In genomic region chr6:169701953-169702639, GRCh38 we compare ENCODE assay signal across 1 cellular context.
TF ChIP-seq lines count a peak whose summit lies in the region.

TSS of gene C6orf120 (plus strand) at chr6:169702126. CDS start at chr6:169702460, 334 bp downstream.
TSS of gene WDR27 (minus strand) at chr6:169702029. CDS start at chr6:169689005, 13,024 bp downstream.

TF ChIP-seq in WTC11, 78 proteins besides CTCF, POLR2A, EP300 and RAD21 (continued from another document and continues in another):
- TF ChIP-seq AFF4 (CRISPR knock-in tag; IDR thresholded peaks at IDR 0.05; ENCODE audit: borderline replicate concordance) (no peak; the same call in 1 of the 2 replicates), ERG (CRISPR knock-in tag; IDR thresholded peaks at IDR 0.05) (no peak), SMAD3 (CRISPR knock-in tag; IDR thresholded peaks at IDR 0.05; ENCODE audit: borderline replicate concordance) (no peak; the same call in 1 of the 2 replicates), USF1 (CRISPR knock-in tag; IDR thresholded peaks at IDR 0.05) (peak; percentile 43; the same call in 1 of the 2 replicates), TEAD1 (CRISPR knock-in tag; IDR thresholded peaks at IDR 0.05) (peak; percentile 55; the same call in 1 of the 2 replicates), ZNF425 (CRISPR knock-in tag; conservative IDR thresholded peaks at IDR 0.05) (no peak), ATF3 (CRISPR knock-in tag; conservative IDR thresholded peaks at IDR 0.05) (no peak), ZNF396 (CRISPR knock-in tag; IDR thresholded peaks at IDR 0.05; ENCODE audit: borderline replicate concordance) (no peak), ZNF671 (CRISPR knock-in tag; IDR thresholded peaks at IDR 0.05) (no peak), JUN (CRISPR knock-in tag; IDR thresholded peaks at IDR 0.05) (no peak; the same call in 1 of the 2 replicates), OVOL2 (CRISPR knock-in tag; IDR thresholded peaks at IDR 0.05; ENCODE audit: borderline replicate concordance) (no peak), USF2 (CRISPR knock-in tag; IDR thresholded peaks at IDR 0.05) (no peak), ESRRA (CRISPR knock-in tag; IDR thresholded peaks at IDR 0.05; ENCODE audit: borderline replicate concordance) (no peak; the same call in 1 of the 2 replicates), TP53 (CRISPR knock-in tag; IDR thresholded peaks at IDR 0.05) (no peak), MXD4 (CRISPR knock-in tag; IDR thresholded peaks at IDR 0.05; ENCODE audit: borderline replicate concordance) (no peak), JAZF1 (CRISPR knock-in tag; IDR thresholded peaks at IDR 0.05) (no peak), KAT7 (CRISPR knock-in tag; IDR thresholded peaks at IDR 0.05; ENCODE audit: borderline replicate concordance) (no peak; the same call in 1 of the 2 replicates), ZNF416 (CRISPR knock-in tag; IDR thresholded peaks at IDR 0.05) (no peak), SMAD4 (CRISPR knock-in tag; IDR thresholded peaks at IDR 0.05) (peak; percentile 73), GTF2I (CRISPR knock-in tag; conservative IDR thresholded peaks at IDR 0.05) (no peak), CREM (CRISPR knock-in tag; IDR thresholded peaks at IDR 0.05) (peak; percentile 84), ZMAT4 (CRISPR knock-in tag; IDR thresholded peaks at IDR 0.05) (no peak), E2F1 (CRISPR knock-in tag; IDR thresholded peaks at IDR 0.05) (no peak), STAT6 (CRISPR knock-in tag; conservative IDR thresholded peaks at IDR 0.05; ENCODE audit: low read depth) (no peak), TEAD4 (CRISPR knock-in tag; IDR thresholded peaks at IDR 0.05) (no peak), CREB1 (CRISPR knock-in tag; IDR thresholded peaks at IDR 0.05) (no peak), ATF1 (CRISPR knock-in tag; IDR thresholded peaks at IDR 0.05) (no peak), NR3C1 (CRISPR knock-in tag; conservative IDR thresholded peaks at IDR 0.05; ENCODE audit: low read depth) (no peak), ZNF512 (CRISPR knock-in tag; IDR thresholded peaks at IDR 0.05; ENCODE audit: borderline replicate concordance) (no peak), ZNF317 (CRISPR knock-in tag; IDR thresholded peaks at IDR 0.05; ENCODE audit: borderline replicate concordance, low read depth) (0 out of 2 replicates have a peak, but pooled peaks have one; percentile 32), NFE2L1 (CRISPR knock-in tag; IDR thresholded peaks at IDR 0.05) (no peak), HMGXB4 (CRISPR knock-in tag; IDR thresholded peaks at IDR 0.05) (peak; percentile 28; the same call in 1 of the 2 replicates), ZBTB21 (CRISPR knock-in tag; IDR thresholded peaks at IDR 0.05; ENCODE audit: borderline replicate concordance) (no peak), ETV6 (CRISPR knock-in tag; IDR thresholded peaks at IDR 0.05) (peak; percentile 37; the same call in 1 of the 2 replicates), RORB (CRISPR knock-in tag; IDR thresholded peaks at IDR 0.05) (no peak), ATF6 (CRISPR knock-in tag; IDR thresholded peaks at IDR 0.05) (no peak)
